Comparison of ENCODE assay signal across 9 cellular contexts in genomic region chr3:50603261-50604109, GRCh38. TPM values are rescaled to one million over a fixed set of nuclear protein-coding genes. Genes with fewer than 3 reads are reported as not detected.
A peak's percentile ranks its signal among the peaks of the same experiment; 100 is the strongest.
DNase-seq lines count a peak whose midpoint lies in the region; ATAC-seq and TF ChIP-seq lines count a peak whose summit lies in the region.
"Had no signal": no experiment of that assay in that cellular context is flagged by ENCODE, and none has a peak within 500 bp of the region (broad histone marks: within the 10 kb centered on the region; RNA-seq: fewer than 3 reads in every experiment).

No MANE protein-coding gene starts in this region.

- intact Hi-C loops in activated T-helper 2 cell treated with anti-CD3 and anti-CD28 coated beads, Interferon-gamma antibody, Interleukin-2, Interleukin-4, amounts not matched to agents 10 μg/mL and 5 μg/mL and 100 μg/mL, durations not matched to agents 14 hours and 24 hours and 36 hours (cut with micrococcal nuclease) = loop anchor here (5.0 kb wide), 2 partner anchors 266 to 366 kb away; partner anchors contain the start of gene GNAI2
- intact Hi-C loops in stomach (cut with DNase I; ENCODE audit: low total_unique reads) = no loop called here

- peak overlapping the region; percentile 18 to 81 for H2BK12ac ChIP-seq in mesenchymal stem cell (ENCODE audit: low read length in 2 of 2)

- WGBS in mesenchymal stem cell = 73% methylated on average over 4 of the region's 4 CpGs
- 63 to 76% (median 73%) methylated on average over 4 of the region's 4 CpGs for WGBS in stomach, 5 donors

- TF ChIP-seq CTCF in stomach (IDR thresholded peaks at IDR 0.05) = no peak

- no peaks in the 10 kb centered on the region for H3K27me3 ChIP-seq in mesenchymal stem cell (ENCODE audit: control insufficient read depth in 1 of 2, insufficient read depth in 1 of 2, low read length in 2 of 2)
- no peaks in the 10 kb centered on the region for H3K27me3 ChIP-seq in stomach

- peaks cover 75% of the 10 kb centered on the region for H3K4me1 Mint-ChIP-seq in activated T-helper 2 cell treated with anti-CD3 and anti-CD28 coated beads, Interferon-gamma antibody, Interleukin-2, Interleukin-4, amounts not matched to agents 10 μg/mL and 5 μg/mL and 100 μg/mL, durations not matched to agents 14 hours and 24 hours and 36 hours (ENCODE audit: low read depth)
- H3K4me1 Mint-ChIP-seq: WTC11 had no signal

- H3K23ac ChIP-seq in mesenchymal stem cell (ENCODE audit: low read length in 2 of 2) = no peak overlapping the region

- no peak for TF ChIP-seq POLR2A in stomach (IDR thresholded peaks at IDR 0.05)

- no peak overlapping the region for H3K9ac ChIP-seq in mesenchymal stem cell (ENCODE audit: low read length)

- no peak overlapping the region for H3K27ac ChIP-seq in mesenchymal stem cell (ENCODE audit: low read length, poor library complexity, severe bottlenecking)
- peak overlapping the region; percentile 92 to 98 (median 96) for H3K27ac ChIP-seq in stomach

- no peak overlapping the region for H3K18ac ChIP-seq in mesenchymal stem cell (ENCODE audit: low read depth in 1 of 2, low read length in 2 of 2)

- no peak overlapping the region for H2BK15ac ChIP-seq in mesenchymal stem cell (ENCODE audit: low read depth, poor library complexity, severe bottlenecking)

- peaks cover 86% of the 10 kb centered on the region for H3K36me3 Mint-ChIP-seq in activated T-helper 2 cell treated with anti-CD3 and anti-CD28 coated beads, Interferon-gamma antibody, Interleukin-2, Interleukin-4, amounts not matched to agents 10 μg/mL and 5 μg/mL and 100 μg/mL, durations not matched to agents 14 hours and 24 hours and 36 hours (ENCODE audit: low read depth)
- H3K36me3 Mint-ChIP-seq: WTC11 had no signal

- no peak overlapping the region for H4K8ac ChIP-seq in mesenchymal stem cell (ENCODE audit: low read length)

- H3K9me3 Mint-ChIP-seq in activated T-helper 2 cell treated with anti-CD3 and anti-CD28 coated beads, Interferon-gamma antibody, Interleukin-2, Interleukin-4, amounts not matched to agents 10 μg/mL and 5 μg/mL and 100 μg/mL, durations not matched to agents 14 hours and 24 hours and 36 hours = no peaks in the 10 kb centered on the region
- H3K9me3 Mint-ChIP-seq: WTC11 had no signal

- H3K4me3 ChIP-seq in mesenchymal stem cell (ENCODE audit: insufficient read depth in 1 of 2, low read depth in 1 of 2, low read length in 2 of 2) (no peak overlapping the region), stomach (no peak overlapping the region)

- peaks cover 50% of the 10 kb centered on the region for H3K4me1 ChIP-seq in mesenchymal stem cell (ENCODE audit: control insufficient read depth, insufficient read depth, low read depth, low read length)
- H3K4me1 ChIP-seq in stomach = peaks cover 75 to 94% (median 91%) of the 10 kb centered on the region in 4 donors

- H3K4me3 Mint-ChIP-seq in activated T-helper 2 cell treated with anti-CD3 and anti-CD28 coated beads, Interferon-gamma antibody, Interleukin-2, Interleukin-4, amounts not matched to agents 10 μg/mL and 5 μg/mL and 100 μg/mL, durations not matched to agents 14 hours and 24 hours and 36 hours (ENCODE audit: low read depth) = peak overlapping the region; percentile 95
- H3K4me3 Mint-ChIP-seq: WTC11 had no signal

- H3K9me3 ChIP-seq in mesenchymal stem cell (ENCODE audit: control insufficient read depth, low read length) (no peaks in the 10 kb centered on the region), stomach (no peaks in the 10 kb centered on the region)

- peak overlapping the region; percentile 74 for H2AK5ac ChIP-seq in mesenchymal stem cell (ENCODE audit: low read length, severe bottlenecking)

- DNase-seq in activated CD4-positive, alpha-beta T cell treated with anti-CD3 and anti-CD28 coated beads for 48 hours = peak; percentile 46
- no peak for DNase-seq in activated CD4-positive, alpha-beta T cell treated with anti-CD3 and anti-CD28 coated beads for 1 hour
- DNase-seq in activated T-helper 2 cell treated with anti-CD3 and anti-CD28 coated beads, Interferon-gamma antibody, Interleukin-2, Interleukin-4, amounts not matched to agents 10 μg/mL and 5 μg/mL and 100 μg/mL, durations not matched to agents 14 hours and 24 hours and 36 hours (ENCODE audit: low spot score) = no peak
- DNase-seq in mesenchymal stem cell = no peak
- no peak for DNase-seq in stomach
- DNase-seq in amniotic stem cell (lab: John Stamatoyannopoulos, UW) = no peak
- DNase-seq in NCI-H2081 treated with DMSO at 0.1 percent for 48 hours (lab: John Stamatoyannopoulos, UW) = no peak

- no peak overlapping the region for H3K14ac ChIP-seq in mesenchymal stem cell (ENCODE audit: low read length in 2 of 2)

- no peak overlapping the region for H3K4me2 ChIP-seq in mesenchymal stem cell (ENCODE audit: low read length, poor library complexity, severe bottlenecking)

- H3K79me1 ChIP-seq in mesenchymal stem cell (replicated peaks; ENCODE audit: low read length, poor library complexity, severe bottlenecking) = peaks cover 11% of the 10 kb centered on the region

- no peak for TF ChIP-seq EP300 in stomach (IDR thresholded peaks at IDR 0.05)

- H2BK120ac ChIP-seq in mesenchymal stem cell (ENCODE audit: low read depth, low read length) = no peak overlapping the region

- no peaks in the 10 kb centered on the region for H3K27me3 Mint-ChIP-seq in activated T-helper 2 cell treated with anti-CD3 and anti-CD28 coated beads, Interferon-gamma antibody, Interleukin-2, Interleukin-4, amounts not matched to agents 10 μg/mL and 5 μg/mL and 100 μg/mL, durations not matched to agents 14 hours and 24 hours and 36 hours (ENCODE audit: low read depth)

- peaks cover 18 to 38% of the 10 kb centered on the region in 2 experiments for H3K36me3 ChIP-seq in mesenchymal stem cell (ENCODE audit: control insufficient read depth in 1 of 2, insufficient read depth in 2 of 2, low read depth in 1 of 2, low read length in 2 of 2)
- H3K36me3 ChIP-seq in stomach = peaks cover 19 to 40% (median 38%) of the 10 kb centered on the region in 4 donors

- H3K27ac Mint-ChIP-seq in activated T-helper 2 cell treated with anti-CD3 and anti-CD28 coated beads, Interferon-gamma antibody, Interleukin-2, Interleukin-4, amounts not matched to agents 10 μg/mL and 5 μg/mL and 100 μg/mL, durations not matched to agents 14 hours and 24 hours and 36 hours = peak overlapping the region; percentile 100
- H3K27ac Mint-ChIP-seq: WTC11 had no signal

- H3K4ac ChIP-seq in mesenchymal stem cell (ENCODE audit: low read depth in 1 of 2, low read length in 2 of 2) = peak overlapping the region in 1 of 2 experiments; percentile 11

- no peak overlapping the region for H2BK5ac ChIP-seq in mesenchymal stem cell (ENCODE audit: low read depth, low read length, poor library complexity, severe bottlenecking)

- ATAC-seq in GM18909 (IDR thresholded peaks at IDR 0.05; ENCODE audit: poor library complexity, unreplicated experiment) = no peak
- ATAC-seq: WTC11 had no signal

- no peak overlapping the region for H2AFZ ChIP-seq in mesenchymal stem cell (ENCODE audit: low read depth, low read length)

- H4K91ac ChIP-seq in mesenchymal stem cell (ENCODE audit: low read length) = peak overlapping the region; percentile 35

RNA-seq across cellular contexts. Expression of gene CISH, which starts 8.1 kb away (rescaled TPM):
- 351 and 355 TPM in 2 replicates for total RNA-seq in activated T-helper 2 cell treated with anti-CD3 and anti-CD28 coated beads, Interferon-gamma antibody, Interleukin-2, Interleukin-4, amounts not matched to agents 10 μg/mL and 5 μg/mL and 100 μg/mL, durations not matched to agents 14 hours and 24 hours and 36 hours
- 2.9 TPM for polyA plus RNA-seq in mesenchymal stem cell (2013, experiment 1 of 2)
- polyA plus RNA-seq in mesenchymal stem cell (2013, experiment 2 of 2) = 2.9 TPM
- total RNA-seq in stomach = 1 to 10 TPM; 1.8 to 5.7 (median 3.6) TPM
- polyA plus RNA-seq in stomach = 10 to 100 TPM in 1 of 3 donors, 1 to 10 TPM in 2; 6.8 to 11.5 (median 7.7) TPM

RNA-seq across cellular contexts. Expression of gene MAPKAPK3, which starts 13.5 kb away (rescaled TPM):
- total RNA-seq in activated T-helper 2 cell treated with anti-CD3 and anti-CD28 coated beads, Interferon-gamma antibody, Interleukin-2, Interleukin-4, amounts not matched to agents 10 μg/mL and 5 μg/mL and 100 μg/mL, durations not matched to agents 14 hours and 24 hours and 36 hours = 178 and 190 TPM in 2 replicates
- 28.7 TPM for polyA plus RNA-seq in mesenchymal stem cell (2013, experiment 1 of 2)
- 28.9 TPM for polyA plus RNA-seq in mesenchymal stem cell (2013, experiment 2 of 2)
- 10 to 100 TPM; 10.3 to 50.0 (median 24.6) TPM for total RNA-seq in stomach
- 10 to 100 TPM; 21.5 to 41.3 (median 37.1) TPM for polyA plus RNA-seq in stomach

RNA-seq across cellular contexts. Expression of gene HEMK1, which starts 34.2 kb away (rescaled TPM):
- 61.7 and 68.7 TPM in 2 replicates for total RNA-seq in activated T-helper 2 cell treated with anti-CD3 and anti-CD28 coated beads, Interferon-gamma antibody, Interleukin-2, Interleukin-4, amounts not matched to agents 10 μg/mL and 5 μg/mL and 100 μg/mL, durations not matched to agents 14 hours and 24 hours and 36 hours
- 13.9 TPM for polyA plus RNA-seq in mesenchymal stem cell (2013, experiment 1 of 2)
- 15.8 TPM for polyA plus RNA-seq in mesenchymal stem cell (2013, experiment 2 of 2)
- total RNA-seq in stomach = 10 to 100 TPM in 2 of 5 donors, 1 to 10 TPM in 3; 5.8 to 14.3 (median 6.4) TPM
- 10 to 100 TPM; 19.8 to 24.8 (median 20.0) TPM for polyA plus RNA-seq in stomach

RNA-seq across cellular contexts. Expression of gene C3orf18, which starts 35.9 kb away (rescaled TPM):
- 35.2 and 37.2 TPM in 2 replicates for total RNA-seq in activated T-helper 2 cell treated with anti-CD3 and anti-CD28 coated beads, Interferon-gamma antibody, Interleukin-2, Interleukin-4, amounts not matched to agents 10 μg/mL and 5 μg/mL and 100 μg/mL, durations not matched to agents 14 hours and 24 hours and 36 hours
- polyA plus RNA-seq in mesenchymal stem cell (2013, experiment 1 of 2) = 5.1 TPM
- 5.3 TPM for polyA plus RNA-seq in mesenchymal stem cell (2013, experiment 2 of 2)
- 10 to 100 TPM in 2 of 5 donors, 1 to 10 TPM in 2, not detected in 1; 4.9 to 75.0 (median 16.4) TPM for total RNA-seq in stomach
- 1 to 10 TPM; 5.9 to 9.0 (median 8.2) TPM for polyA plus RNA-seq in stomach

Comparison
In these comparisons a context has a peak if more than half of its experiments do, and no peak if none do; other contexts are left out.
1. RNA of gene CISH, which starts 8.1 kb away (total RNA-seq): 351 to 355 TPM in activated T-helper 2 cell treated with anti-CD3 and anti-CD28 coated beads, Interferon-gamma antibody, Interleukin-2, Interleukin-4, amounts not matched to agents 10 μg/mL and 5 μg/mL and 100 μg/mL, durations not matched to agents 14 hours and 24 hours and 36 hours; 1.8 to 5.7 TPM in stomach; every median in the first group is over 10 times any median in the second.